In genomic region chr3:104069114-104069513, GRCh38 we compare ENCODE assay signal across 31 cellular contexts.
DNase-seq lines count a peak whose midpoint lies in the region; ATAC-seq and TF ChIP-seq lines count a peak whose summit lies in the region.
"Had no signal": no experiment of that assay in that cellular context is flagged by ENCODE, and none has a peak within 500 bp of the region (broad histone marks: within the 10 kb centered on the region; RNA-seq: fewer than 3 reads in every experiment).

No MANE protein-coding gene starts in this region.

- H3K27me3 ChIP-seq in CD8-positive, alpha-beta T cell (ENCODE audit: insufficient read depth, low read length), result no peaks in the 10 kb centered on the region
- H3K27me3 ChIP-seq: SJSA1 had no signal

- no peaks in the 10 kb centered on the region for H3K27me3 Mint-ChIP-seq in CD8-positive, alpha-beta T cell (ENCODE audit: low read depth)
- H3K27me3 Mint-ChIP-seq: CD8-positive, alpha-beta memory T cell; central memory CD8-positive, alpha-beta T cell; naive B cell had no signal

- no peaks in the 10 kb centered on the region for H3K4me1 Mint-ChIP-seq in CD8-positive, alpha-beta T cell (ENCODE audit: low read depth)
- H3K4me1 Mint-ChIP-seq: CD8-positive, alpha-beta memory T cell; central memory CD8-positive, alpha-beta T cell; naive B cell; stimulated activated effector memory CD8-positive, alpha-beta T cell treated with anti-CD3 and anti-CD28 coated beads, Interleukin-12 subunit alpha, Interleukin-12 subunit beta, amount 100 ng/mL, for 72 hours had no signal

- no peak for ATAC-seq in CD8-positive, alpha-beta T cell
- ATAC-seq in HG03108 (IDR thresholded peaks at IDR 0.05; ENCODE audit: unreplicated experiment), result no peak
- ATAC-seq in GM21723 (IDR thresholded peaks at IDR 0.05; ENCODE audit: unreplicated experiment), result no peak
- ATAC-seq: activated T-cell treated with anti-CD3 and anti-CD28 coated beads, Interleukin-2, amount 50 U/mL, for 4 hours; GM12878; K562; left cardiac atrium; Panc1; stimulated activated effector memory CD8-positive, alpha-beta T cell treated with anti-CD3 and anti-CD28 coated beads, Interleukin-12 subunit alpha, Interleukin-12 subunit beta, amount 100 ng/mL, for 72 hours had no signal

- no peaks in the 10 kb centered on the region for H3K9me3 ChIP-seq in SK-N-MC (ENCODE audit: low read depth, low read length)
- H3K9me3 ChIP-seq in CD8-positive, alpha-beta T cell (ENCODE audit: low read length), result no peaks in the 10 kb centered on the region
- H3K9me3 ChIP-seq: SJSA1 had no signal

- CTCF ChIA-PET in CD8-positive, alpha-beta T cell (lab: Charles Lee), result no interaction called here

- H3K27ac ChIP-seq in SK-N-MC, result peak overlapping the region; percentile 48; the same call in 1 of the 2 replicates
- no peak overlapping the region for H3K27ac ChIP-seq in CD8-positive, alpha-beta T cell (ENCODE audit: low read depth, low read length)
- H3K27ac ChIP-seq: SJSA1 had no signal

- H3K27ac Mint-ChIP-seq in CD8-positive, alpha-beta T cell, result no peak overlapping the region
- H3K27ac Mint-ChIP-seq: activated naive CD4-positive, alpha-beta T cell treated with anti-CD3 and anti-CD28 coated beads for 36 hours; naive B cell; stimulated activated effector memory CD8-positive, alpha-beta T cell treated with anti-CD3 and anti-CD28 coated beads, Interleukin-12 subunit alpha, Interleukin-12 subunit beta, amount 100 ng/mL, for 72 hours had no signal

- no peak overlapping the region for H3K4me3 Mint-ChIP-seq in CD8-positive, alpha-beta T cell
- H3K4me3 Mint-ChIP-seq: activated naive CD4-positive, alpha-beta T cell treated with anti-CD3 and anti-CD28 coated beads for 36 hours; activated T-cell treated with anti-CD3 and anti-CD28 coated beads, Interleukin-2, amount 50 U/mL, for 4 hours; CD8-positive, alpha-beta memory T cell; central memory CD8-positive, alpha-beta T cell; naive B cell; stimulated activated effector memory CD8-positive, alpha-beta T cell treated with anti-CD3 and anti-CD28 coated beads, Interleukin-12 subunit alpha, Interleukin-12 subunit beta, amount 100 ng/mL, for 72 hours had no signal

- H3K9me3 Mint-ChIP-seq in CD8-positive, alpha-beta T cell, result no peaks in the 10 kb centered on the region
- H3K9me3 Mint-ChIP-seq: CD8-positive, alpha-beta memory T cell had no signal

- intact Hi-C loops in CD8-positive, alpha-beta T cell (cut with DNase I, micrococcal nuclease), result no loop called here

- H3K4me3 ChIP-seq in SK-N-MC (no peak overlapping the region), epithelial cell of esophagus (ENCODE audit: low read length) (no peak overlapping the region)
- no peak overlapping the region for H3K4me3 ChIP-seq in CD8-positive, alpha-beta T cell (ENCODE audit: low read depth, low read length)
- H3K4me3 ChIP-seq: GM12878, K562, SJSA1, smooth muscle cell had no signal

- DNase-seq in A172 (ENCODE audit: low spot score) (peak; percentile 45), HPDE6-E6E7 (ENCODE audit: extremely low spot score) (peak; percentile 3), SK-N-MC (ENCODE audit: low read depth, low spot score) (no peak), epithelial cell of esophagus (ENCODE audit: low read depth) (peak; percentile 49), DMS 273 treated with DMSO at 0.1 percent for 48 hours (lab: John Stamatoyannopoulos, UW) (no peak)
- no peak for DNase-seq in CD8-positive, alpha-beta T cell
- DNase-seq: 8988T; activated CD4-positive, alpha-beta T cell treated with anti-CD3 and anti-CD28 coated beads for 48 hours; activated naive CD4-positive, alpha-beta T cell treated with anti-CD3 and anti-CD28 coated beads for 36 hours; activated T-cell treated with anti-CD3 and anti-CD28 coated beads, Interleukin-2, amount 50 U/mL, for 4 hours; amygdala; CD8-positive, alpha-beta memory T cell; DMS79; head of caudate nucleus; left cardiac atrium; naive B cell; NCI-H1436; NCI-H524; NK-92 treated with Interleukin-12 subunit alpha and Interleukin-12 subunit beta, amount 100 ng/mL, for 24 hours; nucleus accumbens; retina; stimulated activated CD4-positive, alpha-beta T cell treated with anti-CD3 and anti-CD28 coated beads, Interleukin-2, amount 100 ng/mL, for 48 hours had no signal

- no peak for TF ChIP-seq CTCF in epithelial cell of esophagus (IDR thresholded peaks at IDR 0.05; ENCODE audit: insufficient read depth, low read depth, low read length, missing control alignments)
- TF ChIP-seq CTCF in CD8-positive, alpha-beta T cell (IDR thresholded peaks at IDR 0.05), result no peak

- no peaks in the 10 kb centered on the region for H3K36me3 ChIP-seq in SK-N-MC (ENCODE audit: insufficient read depth, low read length)
- no peaks in the 10 kb centered on the region for H3K36me3 ChIP-seq in CD8-positive, alpha-beta T cell (ENCODE audit: insufficient read depth, low read length)
- H3K36me3 ChIP-seq: SJSA1 had no signal

- H3K4me1 ChIP-seq in CD8-positive, alpha-beta T cell (ENCODE audit: insufficient read depth, low read length), result no peaks in the 10 kb centered on the region
- H3K4me1 ChIP-seq: SJSA1 had no signal

- no peak overlapping the region for H3K9ac ChIP-seq in SK-N-MC (ENCODE audit: insufficient read length)

- no peaks in the 10 kb centered on the region for H3K36me3 Mint-ChIP-seq in CD8-positive, alpha-beta T cell
- H3K36me3 Mint-ChIP-seq: CD8-positive, alpha-beta memory T cell; naive B cell; stimulated activated effector memory CD8-positive, alpha-beta T cell treated with anti-CD3 and anti-CD28 coated beads, Interleukin-12 subunit alpha, Interleukin-12 subunit beta, amount 100 ng/mL, for 72 hours had no signal

- POLR2A ChIA-PET in CD8-positive, alpha-beta T cell (lab: Charles Lee), result interaction anchor here (0.7 kb wide), 1 partner anchor 164 kb away, joined by 3 read pairs; no protein-coding TSS in a partner anchor

Comparison
In these comparisons a context has a peak if more than half of its experiments do, and no peak if none do; other contexts are left out.
1. DNase-seq: peak in A172 (single experiment), HPDE6-E6E7 (single experiment) and epithelial cell of esophagus (single experiment); none in SK-N-MC (single experiment), CD8-positive, alpha-beta T cell (0 of 7) and DMS 273 treated with DMSO at 0.1 percent for 48 hours (single experiment).